ENCODE assay signal across 8 cellular contexts in the genomic region with DNA sequence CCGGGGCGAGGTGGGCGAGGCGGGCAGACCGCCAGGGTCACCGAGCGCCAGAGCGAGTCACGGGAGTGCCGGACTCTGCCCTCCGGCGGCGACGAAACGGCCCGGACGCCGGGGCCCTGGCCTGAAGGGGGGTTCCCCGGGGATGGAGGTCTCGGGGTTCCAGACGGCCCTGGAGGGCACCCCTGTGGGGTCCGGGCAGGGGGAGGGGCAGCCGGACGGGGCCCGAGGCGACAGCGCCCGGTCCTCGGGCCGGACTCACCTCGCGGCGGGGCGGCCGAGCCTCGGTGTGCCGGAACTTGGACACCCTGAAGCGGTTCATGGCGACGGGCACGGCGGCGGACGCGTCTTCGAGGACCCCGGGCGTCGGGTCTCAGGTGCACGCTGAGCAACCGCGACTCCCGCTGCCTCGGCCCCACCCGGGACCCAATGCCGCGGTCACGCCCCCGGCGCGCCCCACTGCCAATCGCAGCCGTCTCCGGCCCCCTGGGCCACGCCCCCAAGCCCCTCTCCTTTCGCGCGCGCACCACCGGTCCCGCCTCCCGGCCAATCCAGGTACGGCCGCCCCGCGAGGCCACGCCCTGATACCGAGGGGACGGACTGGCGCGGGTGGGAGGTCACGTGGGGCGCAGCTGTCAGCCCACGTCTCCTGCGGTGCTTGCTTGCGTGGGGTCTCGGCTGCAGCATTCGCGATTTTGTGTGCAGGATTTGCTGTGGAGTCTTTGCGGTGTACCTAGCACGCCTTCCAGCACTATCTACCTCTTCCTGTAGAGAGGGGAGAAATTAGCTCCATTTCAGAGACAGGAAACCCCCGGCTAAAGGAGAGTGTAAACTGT. TPM values are rescaled to one million over a fixed set of nuclear protein-coding genes. Genes with fewer than 3 reads are reported as not detected.
A peak's percentile ranks its signal among the peaks of the same experiment; 100 is the strongest.
DNase-seq lines count a peak whose midpoint lies in the region; ATAC-seq and TF ChIP-seq lines count a peak whose summit lies in the region.

A gene (minus strand): TSS at position 397 of the 833 bp plus-strand sequence. CDS start 78 bp downstream, at position 319.

- peak; percentile 52 for TF ChIP-seq POLR2A in erythroblast (IDR thresholded peaks at IDR 0.05; ENCODE audit: low read length)

- ATAC-seq in GM21619 (IDR thresholded peaks at IDR 0.05; ENCODE audit: unreplicated experiment) = peak; percentile 55
- peak; percentile 95 for ATAC-seq in PC-3

- CTCF ChIA-PET in PC-3 (lab: Charles Lee) = no interaction called here

- no peaks in the 10 kb centered on the region for H3K36me3 ChIP-seq in PC-3 (ENCODE audit: low read depth, low read length)
- H3K36me3 ChIP-seq in mucosa of stomach (ENCODE audit: control insufficient read depth, insufficient read depth, low read length) = peaks cover 12% of the 10 kb centered on the region

- in situ Hi-C loops in KBM-7 (cut with MboI; ENCODE audit: low pct_unique_long_range_greater_than_20kb, low sequenced_read_pairs) = no loop called here

- peaks cover 18% of the 10 kb centered on the region for H3K79me2 ChIP-seq in PC-3 (ENCODE audit: low read length)

- peak within 1 kb of the TSS; percentile 99 for H2AFZ ChIP-seq in PC-3 (ENCODE audit: low read length)

- no peak for TF ChIP-seq CTCF in PC-3 (conservative IDR thresholded peaks at IDR 0.05; ENCODE audit: low read depth, low read length)

- POLR2A ChIA-PET in PC-3 (lab: Charles Lee; ENCODE audit: unreplicated experiment) = no interaction called here

- H3K4me2 ChIP-seq in PC-3 (ENCODE audit: low read length) = peak within 1 kb of the TSS; percentile 99

- intact Hi-C loops in PC-3 (cut with micrococcal nuclease) = no loop called here

- H4K20me1 ChIP-seq in PC-3 (ENCODE audit: low read length) = 0 out of 2 replicates have a peak, but pooled peaks cover 9% of the 10 kb centered on the region

- H3K9me3 ChIP-seq in PC-3 (ENCODE audit: low read length) = no peaks in the 10 kb centered on the region
- no peaks in the 10 kb centered on the region for H3K9me3 ChIP-seq in mucosa of stomach (ENCODE audit: control insufficient read depth, low read length)

- H3K4me1 ChIP-seq in PC-3 (ENCODE audit: insufficient read depth, low read length) (peaks cover 8% of the 10 kb centered on the region), mucosa of stomach (ENCODE audit: control insufficient read depth, insufficient read depth, low read length) (peaks cover 18% of the 10 kb centered on the region)

- H3F3A ChIP-seq in PC-3 (ENCODE audit: low read length, unreplicated experiment) = no peaks in the 10 kb centered on the region

- DNase-seq in DMS153 (lab: John Stamatoyannopoulos, UW) (peak; percentile 89), KBM-7 (peak; percentile 94), PC-3 (peak; percentile 83), erythroblast (lab: John Stamatoyannopoulos, UW) (peak; percentile 95 to 97)
- DNase-seq in activated T-cell treated with anti-CD3 and anti-CD28 coated beads, Interleukin-2, amount 50 U/mL, for 1 hour = peak; percentile 99
- peak; percentile 99 for DNase-seq in stimulated activated CD8-positive, alpha-beta memory T cell treated with anti-CD3 and anti-CD28 coated beads, Interleukin-4, amount 100 ng/mL, for 48 hours

- no peaks in the 10 kb centered on the region for H3K9me2 ChIP-seq in PC-3 (replicated peaks; ENCODE audit: low read length)

- H3K9ac ChIP-seq in PC-3 (ENCODE audit: low read length) (peak within 1 kb of the TSS; percentile 71), mucosa of stomach (ENCODE audit: low read length) (peak within 1 kb of the TSS; percentile 60)

- H3K4me3 ChIP-seq in PC-3 (ENCODE audit: low read length) = peak within 1 kb of the TSS; percentile 80
- peak within 1 kb of the TSS; percentile 48 for H3K4me3 ChIP-seq in mucosa of stomach (ENCODE audit: low read length)

- H3K27me3 ChIP-seq in PC-3 (ENCODE audit: low read length) = no peaks in the 10 kb centered on the region
- no peaks in the 10 kb centered on the region for H3K27me3 ChIP-seq in mucosa of stomach (ENCODE audit: control insufficient read depth, insufficient read depth, low read length)

- no peak within 1 kb of the TSS for H3K27ac ChIP-seq in PC-3 (ENCODE audit: low read length)

- BruUV-seq in PC-3 (replicated peaks; lab: Mats Ljungman, UMichigan) = no TSS peak

RNA-seq across cellular contexts. Expression of the gene that starts here (rescaled TPM):
- total RNA-seq in PC-3 (2014; rRNA removed) = 14.1 and 14.3 TPM in 2 replicates
